8 cellular contexts compared by ENCODE assay signal in genomic region chr5:157266286-157267007, GRCh38. TPM values are rescaled to one million over a fixed set of nuclear protein-coding genes. Genes with fewer than 3 reads are reported as not detected.
DNase-seq lines count a peak whose midpoint lies in the region; ATAC-seq and TF ChIP-seq lines count a peak whose summit lies in the region.

No MANE protein-coding gene starts in this region.

- no peaks in the 10 kb centered on the region for H3K36me3 ChIP-seq in mucosa of stomach (ENCODE audit: control insufficient read depth, insufficient read depth, low read length)
- H3K36me3 ChIP-seq in upper lobe of right lung = no peaks in the 10 kb centered on the region

- H3K27ac ChIP-seq in upper lobe of right lung = peak overlapping the region; percentile 38

- DNase-seq in DMS53 (lab: John Stamatoyannopoulos, UW) = peak; percentile 90
- DNase-seq in effector CD4-positive, alpha-beta T cell = peak; percentile 41
- peak; percentile 81 for DNase-seq in upper lobe of right lung
- no peak for DNase-seq in EL

- ATAC-seq in GM19463 (IDR thresholded peaks at IDR 0.05; ENCODE audit: unreplicated experiment) = peak; percentile 38
- ATAC-seq in HG03469 (IDR thresholded peaks at IDR 0.05; ENCODE audit: unreplicated experiment) = peak; percentile 25
- ATAC-seq in upper lobe of right lung = peak; percentile 55

- peaks cover 10% of the 10 kb centered on the region for H3K4me1 ChIP-seq in mucosa of stomach (ENCODE audit: control insufficient read depth, insufficient read depth, low read length)
- peaks cover 7% of the 10 kb centered on the region for H3K4me1 ChIP-seq in upper lobe of right lung

- H3K9me3 ChIP-seq in mucosa of stomach (ENCODE audit: control insufficient read depth, low read length) (no peaks in the 10 kb centered on the region), upper lobe of right lung (no peaks in the 10 kb centered on the region)

- H3K27me3 ChIP-seq in mucosa of stomach (ENCODE audit: control insufficient read depth, insufficient read depth, low read length) = peaks cover 13% of the 10 kb centered on the region
- no peaks in the 10 kb centered on the region for H3K27me3 ChIP-seq in upper lobe of right lung

- peak overlapping the region; percentile 51 for H3K9ac ChIP-seq in mucosa of stomach (ENCODE audit: low read length)

- intact Hi-C loops in upper lobe of right lung (cut with DNase I) = no loop called here

- H3K4me3 ChIP-seq in WI38 (ENCODE audit: low read depth, low read length) = peak overlapping the region; percentile 62
- no peak overlapping the region for H3K4me3 ChIP-seq in mucosa of stomach (ENCODE audit: low read length)
- peak overlapping the region; percentile 59 for H3K4me3 ChIP-seq in upper lobe of right lung

- no peak for TF ChIP-seq CTCF in WI38 (IDR thresholded peaks at IDR 0.05; ENCODE audit: low read depth, low read length)
- no peak for TF ChIP-seq CTCF in upper lobe of right lung (IDR thresholded peaks at IDR 0.05)

RNA-seq across cellular contexts. Expression of gene CYFIP2, which starts 0.5 kb away (rescaled TPM):
- 37.1 TPM for total RNA-seq in upper lobe of right lung
